Comparison of ENCODE assay signal across 24 cellular contexts in the genomic region with DNA sequence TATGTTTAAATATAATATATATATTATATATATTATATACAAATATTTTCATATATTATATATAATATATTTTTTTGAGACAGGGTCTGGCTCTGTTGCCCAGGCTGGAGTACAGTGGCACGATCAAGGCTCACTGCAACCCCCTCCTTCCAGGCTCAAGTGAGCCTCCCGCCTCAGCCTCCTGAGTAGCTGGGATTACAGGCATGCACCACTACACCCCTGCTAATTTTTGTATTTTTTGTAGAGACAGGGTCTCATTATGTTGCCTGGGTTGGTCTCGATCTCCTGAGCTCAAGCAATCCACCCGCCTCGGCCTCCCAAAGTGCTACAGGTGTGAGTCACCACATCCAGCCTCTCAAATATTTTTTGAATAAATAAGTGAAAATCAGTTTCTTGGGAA.
"Had no signal": no experiment of that assay in that cellular context is flagged by ENCODE, and none has a peak within 500 bp of the region (broad histone marks: within the 10 kb centered on the region; RNA-seq: fewer than 3 reads in every experiment).

No MANE protein-coding gene starts in this region.

- H3K9me3 Mint-ChIP-seq: neural progenitor cell; stimulated activated effector memory CD8-positive, alpha-beta T cell treated with anti-CD3 and anti-CD28 coated beads, Interleukin-12 subunit alpha, Interleukin-12 subunit beta, amount 100 ng/mL, for 72 hours had no signal

- H3K4me1 ChIP-seq: neural progenitor cell, right atrium auricular region, sigmoid colon, tibial artery, upper lobe of right lung, vagina had no signal

- H3K36me3 Mint-ChIP-seq: natural killer cell treated with Interleukin-12 subunit alpha and Interleukin-12 subunit beta and Interleukin-15 and Interleukin-18, amount 100 ng/mL, for 72 hours; neural progenitor cell; stimulated activated effector memory CD8-positive, alpha-beta T cell treated with anti-CD3 and anti-CD28 coated beads, Interleukin-12 subunit alpha, Interleukin-12 subunit beta, amount 100 ng/mL, for 72 hours had no signal

- DNase-seq: dorsolateral prefrontal cortex; effector CD8-positive, alpha-beta T cell; foreskin melanocyte; head of caudate nucleus; kidney; left cardiac atrium; left ventricle myocardium superior; mesenchymal stem cell; midbrain; nucleus accumbens; ovary; sigmoid colon; stimulated activated CD4-positive, alpha-beta T cell treated with anti-CD3 and anti-CD28 coated beads, Interleukin-2, amount 100 ng/mL, for 48 hours; stimulated activated naive CD8-positive, alpha-beta T cell treated with anti-CD3 and anti-CD28 coated beads, Interleukin-15, Interleukin-2, amounts not matched to agents 100 U/mL and 50 U/mL, for 24 hours; tibial artery; upper lobe of right lung had no signal

- H3K27ac Mint-ChIP-seq: natural killer cell treated with Interleukin-12 subunit alpha and Interleukin-12 subunit beta and Interleukin-15 and Interleukin-18, amount 100 ng/mL, for 72 hours; neural progenitor cell; stimulated activated effector memory CD8-positive, alpha-beta T cell treated with anti-CD3 and anti-CD28 coated beads, Interleukin-12 subunit alpha, Interleukin-12 subunit beta, amount 100 ng/mL, for 72 hours had no signal

- H3K4me1 Mint-ChIP-seq: neural progenitor cell; stimulated activated effector memory CD8-positive, alpha-beta T cell treated with anti-CD3 and anti-CD28 coated beads, Interleukin-12 subunit alpha, Interleukin-12 subunit beta, amount 100 ng/mL, for 72 hours had no signal

- H3K9me3 ChIP-seq: ovary, right atrium auricular region, sigmoid colon, tibial artery, upper lobe of right lung, vagina had no signal

- H3K27me3 Mint-ChIP-seq: natural killer cell treated with Interleukin-12 subunit alpha and Interleukin-12 subunit beta and Interleukin-15 and Interleukin-18, amount 100 ng/mL, for 72 hours had no signal

- H3K4me2 ChIP-seq: hepatocyte, neural progenitor cell had no signal

- H3K4me3 Mint-ChIP-seq: natural killer cell treated with Interleukin-12 subunit alpha and Interleukin-12 subunit beta and Interleukin-15 and Interleukin-18, amount 100 ng/mL, for 72 hours; neural progenitor cell; stimulated activated effector memory CD8-positive, alpha-beta T cell treated with anti-CD3 and anti-CD28 coated beads, Interleukin-12 subunit alpha, Interleukin-12 subunit beta, amount 100 ng/mL, for 72 hours had no signal

- ATAC-seq: left cardiac atrium; left ventricle myocardium superior; natural killer cell treated with Interleukin-12 subunit alpha and Interleukin-12 subunit beta and Interleukin-15 and Interleukin-18, amount 100 ng/mL, for 72 hours; stimulated activated effector memory CD8-positive, alpha-beta T cell treated with anti-CD3 and anti-CD28 coated beads, Interleukin-12 subunit alpha, Interleukin-12 subunit beta, amount 100 ng/mL, for 72 hours; stimulated activated naive CD8-positive, alpha-beta T cell treated with anti-CD3 and anti-CD28 coated beads, Interleukin-15, Interleukin-2, amounts not matched to agents 100 U/mL and 50 U/mL, for 24 hours; upper lobe of right lung had no signal

- H3K4me3 ChIP-seq: dorsolateral prefrontal cortex, hepatocyte, lung, neural progenitor cell, ovary, right atrium auricular region, sigmoid colon, skin epidermis, tibial artery, upper lobe of right lung, vagina had no signal

- H3K27ac ChIP-seq: dorsolateral prefrontal cortex, hepatocyte, neural progenitor cell, ovary, right atrium auricular region, sigmoid colon, skin epidermis, tibial artery, upper lobe of right lung, vagina had no signal
